In the genomic region with DNA sequence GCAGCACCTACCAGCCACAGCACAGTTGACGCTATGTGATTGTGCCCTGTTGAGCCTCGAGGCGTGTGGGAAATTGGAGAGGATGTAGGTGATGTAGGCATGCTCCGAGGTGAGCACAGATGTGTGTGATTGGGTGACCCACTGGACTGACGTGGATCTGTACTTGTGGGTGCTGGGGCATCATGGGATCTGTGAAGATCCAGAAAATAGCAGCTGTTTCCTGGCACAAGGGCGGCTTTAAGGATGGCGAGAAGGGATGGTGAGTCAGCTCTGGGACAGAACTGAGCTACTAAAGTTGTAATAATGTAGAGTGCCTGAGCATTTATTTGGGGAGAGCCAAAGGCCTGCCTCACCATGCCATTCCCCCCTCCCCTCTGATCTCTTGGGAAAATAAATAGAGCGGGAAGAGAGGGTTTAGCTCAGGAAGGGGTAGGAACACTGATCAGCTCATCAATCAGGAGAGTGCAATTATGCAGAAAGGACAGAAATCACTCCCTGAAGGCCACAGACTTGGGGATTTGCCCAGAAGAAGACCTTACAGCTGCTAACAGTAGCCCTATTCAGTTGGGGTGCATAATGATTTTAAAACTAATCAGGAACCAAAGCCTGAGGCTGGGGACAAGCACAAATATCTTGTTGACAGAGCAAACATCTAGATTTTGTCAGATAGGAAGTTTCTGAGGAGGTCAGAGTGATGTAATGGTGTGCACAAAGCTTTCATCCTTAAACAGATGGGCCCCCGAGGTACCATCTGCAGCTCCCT, we compare ENCODE assay signal across 11 cellular contexts. TPM values are rescaled to one million over a fixed set of nuclear protein-coding genes. Genes with fewer than 3 reads are reported as not detected.
DNase-seq lines count a peak whose midpoint lies in the region; ATAC-seq and TF ChIP-seq lines count a peak whose summit lies in the region.
"Had no signal": no experiment of that assay in that cellular context is flagged by ENCODE, and none has a peak within 500 bp of the region (broad histone marks: within the 10 kb centered on the region; RNA-seq: fewer than 3 reads in every experiment).

No MANE protein-coding gene starts in this region.

- H3K27ac Mint-ChIP-seq in CD14-positive monocyte: peak overlapping the region in 1 of 7 donors; percentile 51

- H3K9me3 Mint-ChIP-seq in CD14-positive monocyte: peaks cover 0 to 3% (median 1%) of the 10 kb centered on the region in 7 donors

- H3K27me3 Mint-ChIP-seq in CD14-positive monocyte (ENCODE audit: low read depth in 3 of 3): peaks cover 0 to 1% (median 0%) of the 10 kb centered on the region in 3 donors

- peak; percentile 64 for ATAC-seq in foreskin keratinocyte
- ATAC-seq: GM12878 had no signal

- peaks cover 30% of the 10 kb centered on the region for H3K4me1 ChIP-seq in foreskin keratinocyte

- H3K4me1 Mint-ChIP-seq in CD14-positive monocyte: peaks cover 2% of the 10 kb centered on the region

- no peak overlapping the region for H3K4me3 ChIP-seq in skeletal muscle cell (ENCODE audit: low read depth, low read length)
- H3K4me3 ChIP-seq: GM12878 had no signal

- H3K4me3 Mint-ChIP-seq in CD14-positive monocyte: no peak overlapping the region

- H3K27me3 ChIP-seq in foreskin keratinocyte: no peaks in the 10 kb centered on the region

- intact Hi-C loops in CD14-positive monocyte (cut with micrococcal nuclease): no loop called here

- no peaks in the 10 kb centered on the region for H3K36me3 Mint-ChIP-seq in CD14-positive monocyte

- TF ChIP-seq CTCF in foreskin keratinocyte (conservative IDR thresholded peaks at IDR 0.05) (no peak), CD14-positive monocyte (IDR thresholded peaks at IDR 0.05) (no peak)

- no peak overlapping the region for H3K27ac ChIP-seq in foreskin keratinocyte

- DNase-seq in Daoy (ENCODE audit: low read depth): peak; percentile 56
- DNase-seq in foreskin keratinocyte: peak in 1 of 2 donors; percentile 44
- DNase-seq in skeletal muscle cell (ENCODE audit: low read depth): peak; percentile 38
- no peak for DNase-seq in NCI-H2107 (lab: John Stamatoyannopoulos, UW)
- DNase-seq in NCI-H2029 (lab: John Stamatoyannopoulos, UW): no peak
- no peak for DNase-seq in CD14-positive monocyte (ENCODE audit: low spot score)
- no peak for DNase-seq in T-helper 1 cell
- DNase-seq: activated CD4-positive, alpha-beta T cell treated with anti-CD3 and anti-CD28 coated beads, Interleukin-2, amount 50 U/mL, for 4 hours; NCI-H146 had no signal

TF ChIP-seq in PFSK-1, 5 proteins besides CTCF, POLR2A, EP300 and RAD21:
- TF ChIP-seq FOXP2 (optimal IDR thresholded peaks at IDR 0.05; ENCODE audit: borderline replicate concordance, extremely low read depth, extremely low read length, insufficient read depth): no peak
- TF ChIP-seq SIN3A (IDR thresholded peaks at IDR 0.05; ENCODE audit: borderline replicate concordance, insufficient read depth, low read length): 0 out of 2 replicates have a peak, but pooled peaks have one; percentile 30
- TF ChIP-seq, protein P1, sequence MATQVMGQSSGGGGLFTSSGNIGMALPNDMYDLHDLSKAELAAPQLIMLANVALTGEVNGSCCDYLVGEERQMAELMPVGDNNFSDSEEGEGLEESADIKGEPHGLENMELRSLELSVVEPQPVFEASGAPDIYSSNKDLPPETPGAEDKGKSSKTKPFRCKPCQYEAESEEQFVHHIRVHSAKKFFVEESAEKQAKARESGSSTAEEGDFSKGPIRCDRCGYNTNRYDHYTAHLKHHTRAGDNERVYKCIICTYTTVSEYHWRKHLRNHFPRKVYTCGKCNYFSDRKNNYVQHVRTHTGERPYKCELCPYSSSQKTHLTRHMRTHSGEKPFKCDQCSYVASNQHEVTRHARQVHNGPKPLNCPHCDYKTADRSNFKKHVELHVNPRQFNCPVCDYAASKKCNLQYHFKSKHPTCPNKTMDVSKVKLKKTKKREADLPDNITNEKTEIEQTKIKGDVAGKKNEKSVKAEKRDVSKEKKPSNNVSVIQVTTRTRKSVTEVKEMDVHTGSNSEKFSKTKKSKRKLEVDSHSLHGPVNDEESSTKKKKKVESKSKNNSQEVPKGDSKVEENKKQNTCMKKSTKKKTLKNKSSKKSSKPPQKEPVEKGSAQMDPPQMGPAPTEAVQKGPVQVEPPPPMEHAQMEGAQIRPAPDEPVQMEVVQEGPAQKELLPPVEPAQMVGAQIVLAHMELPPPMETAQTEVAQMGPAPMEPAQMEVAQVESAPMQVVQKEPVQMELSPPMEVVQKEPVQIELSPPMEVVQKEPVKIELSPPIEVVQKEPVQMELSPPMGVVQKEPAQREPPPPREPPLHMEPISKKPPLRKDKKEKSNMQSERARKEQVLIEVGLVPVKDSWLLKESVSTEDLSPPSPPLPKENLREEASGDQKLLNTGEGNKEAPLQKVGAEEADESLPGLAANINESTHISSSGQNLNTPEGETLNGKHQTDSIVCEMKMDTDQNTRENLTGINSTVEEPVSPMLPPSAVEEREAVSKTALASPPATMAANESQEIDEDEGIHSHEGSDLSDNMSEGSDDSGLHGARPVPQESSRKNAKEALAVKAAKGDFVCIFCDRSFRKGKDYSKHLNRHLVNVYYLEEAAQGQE (IDR thresholded peaks at IDR 0.05; ENCODE audit: insufficient read depth in 1 of 2, low read depth in 2 of 2, low read length in 2 of 2): no peak

RNA-seq across cellular contexts. Expression of a gene that starts 30.2 kb away (rescaled TPM):
- total RNA-seq in Daoy (2014; rRNA removed; shearing (Covaris generic)): 13.7 and 19.3 TPM in 2 replicates
- polyA plus RNA-seq in PFSK-1 (2012; ENCODE audit: insufficient read length, low read depth): 31.6 TPM
- 28.0 and 29.7 TPM in 2 replicates for total RNA-seq in foreskin keratinocyte
- 6.2 and 7.4 TPM in 2 replicates for polyA plus RNA-seq in foreskin keratinocyte
- polyA plus RNA-seq in CD14-positive monocyte: not detected

Comparison
In these comparisons a context has a peak if more than half of its experiments do, and no peak if none do; other contexts are left out.
1. DNase-seq: peak in Daoy (single experiment) and skeletal muscle cell (single experiment); none in NCI-H2107 (single experiment), NCI-H2029 (single experiment), CD14-positive monocyte (single experiment) and T-helper 1 cell (0 of 5).